In genomic region chr5:130011986-130012385, GRCh38 we compare ENCODE assay signal across 40 cellular contexts.
"Had no signal": no experiment of that assay in that cellular context is flagged by ENCODE, and none has a peak within 500 bp of the region (broad histone marks: within the 10 kb centered on the region; RNA-seq: fewer than 3 reads in every experiment).

No MANE protein-coding gene starts in this region.

- H3K27me3 Mint-ChIP-seq: activated naive CD4-positive, alpha-beta T cell treated with anti-CD3 and anti-CD28 coated beads, Interleukin-2, amount 10 ng/mL, durations not matched to agents 7 days and 5 days; activated naive CD8-positive, alpha-beta T cell; activated naive CD8-positive, alpha-beta T cell treated with anti-CD3 and anti-CD28 coated beads, Interleukin-2, amount 50 U/mL, for 24 hours; activated T-cell treated with anti-CD3 and anti-CD28 coated beads, Interleukin-2, amount 50 U/mL, for 24 hours; central memory CD8-positive, alpha-beta T cell had no signal

- H3K4me1 ChIP-seq: adrenal gland, ascending aorta, body of pancreas, breast epithelium had no signal

- H3K4me3 ChIP-seq: adrenal gland, ascending aorta, body of pancreas, breast epithelium, cardiac muscle cell had no signal

- H3K9me3 Mint-ChIP-seq: activated T-helper 2 cell treated with anti-CD3 and anti-CD28 coated beads, Interferon-gamma antibody, Interleukin-2, Interleukin-4, amounts not matched to agents 10 μg/mL and 5 μg/mL and 100 μg/mL, durations not matched to agents 14 hours and 24 hours and 36 hours had no signal

- ATAC-seq: activated naive CD4-positive, alpha-beta T cell treated with anti-CD3 and anti-CD28 coated beads, Interleukin-2, amount 50 U/mL, for 72 hours; activated naive CD8-positive, alpha-beta T cell treated with anti-CD3 and anti-CD28 coated beads, Interleukin-2, amount 50 U/mL, for 24 hours; activated T-cell treated with anti-CD3 and anti-CD28 coated beads, Interleukin-2, amount 50 U/mL, for 4 hours; activated T-cell treated with anti-CD3 and anti-CD28 coated beads, Interleukin-2, amount 50 U/mL, for 72 hours; activated T-helper 17 cell treated with anti-CD3 and anti-CD28 coated beads, Interleukin-2, amount 50 U/mL, for 72 hours; body of pancreas had no signal

- H3K27me3 ChIP-seq: adrenal gland, ascending aorta, body of pancreas, brain microvascular endothelial cell, breast epithelium, cardiac muscle cell had no signal

- H3K4me3 Mint-ChIP-seq: activated naive CD4-positive, alpha-beta T cell treated with anti-CD3 and anti-CD28 coated beads for 36 hours; activated naive CD4-positive, alpha-beta T cell treated with anti-CD3 and anti-CD28 coated beads, Interleukin-2, amount 10 ng/mL, durations not matched to agents 7 days and 5 days; activated naive CD4-positive, alpha-beta T cell treated with anti-CD3 and anti-CD28 coated beads, Interleukin-2, amount 50 U/mL, for 24 hours; activated naive CD8-positive, alpha-beta T cell; activated naive CD8-positive, alpha-beta T cell treated with anti-CD3 and anti-CD28 coated beads for 36 hours; activated naive CD8-positive, alpha-beta T cell treated with anti-CD3 and anti-CD28 coated beads, Interleukin-2, amount 10 ng/mL, durations not matched to agents 7 days and 5 days; activated naive CD8-positive, alpha-beta T cell treated with anti-CD3 and anti-CD28 coated beads, Interleukin-2, amount 50 U/mL, for 24 hours; activated T-cell treated with anti-CD3 and anti-CD28 coated beads, Interleukin-2, amount 50 U/mL, for 24 hours; activated T-cell treated with anti-CD3 and anti-CD28 coated beads, Interleukin-2, amount 50 U/mL, for 4 hours; activated T-cell treated with anti-CD3 and anti-CD28 coated beads, Interleukin-2, amount 50 U/mL, for 72 hours; activated T-helper 1 cell treated with anti-CD3 and anti-CD28 coated beads, Interleukin-12 subunit alpha, Interleukin-12 subunit beta, Interleukin-2, Interleukin-4 antibody, amounts not matched to agents 30 ng/mL and 10 ng/mL and 1 ng/mL, durations not matched to agents 14 hours and 24 hours and 36 hours; activated T-helper 17 cell treated with anti-CD3 and anti-CD28 coated beads, Interleukin-2, amount 50 U/mL, for 72 hours; brain; central memory CD8-positive, alpha-beta T cell had no signal

- DNase-seq: activated effector memory CD4-positive, alpha-beta T cell treated with anti-CD3 and anti-CD28 coated beads, Interleukin-2, amount 50 U/mL, for 16 hours; activated effector memory CD4-positive, alpha-beta T cell treated with Interleukin-2 at 50 U/mL for 16 hours; activated gamma-delta T cell; activated gamma-delta T cell treated with Interleukin-2 at 50 U/mL for 16 hours; activated naive CD4-positive, alpha-beta T cell; activated naive CD4-positive, alpha-beta T cell treated with anti-CD3 and anti-CD28 coated beads for 36 hours; activated naive CD4-positive, alpha-beta T cell treated with anti-CD3 and anti-CD28 coated beads, Interleukin-2, amount 10 ng/mL, durations not matched to agents 7 days and 5 days; activated naive CD4-positive, alpha-beta T cell treated with anti-CD3 and anti-CD28 coated beads, Interleukin-2, amount 50 U/mL, for 16 hours; activated naive CD4-positive, alpha-beta T cell treated with Interleukin-2 at 50 U/mL for 16 hours; activated naive CD8-positive, alpha-beta T cell treated with anti-CD3 and anti-CD28 coated beads for 36 hours; activated naive CD8-positive, alpha-beta T cell treated with anti-CD3 and anti-CD28 coated beads, Interleukin-2, amount 10 ng/mL, durations not matched to agents 7 days and 5 days; activated naive CD8-positive, alpha-beta T cell treated with anti-CD3 and anti-CD28 coated beads, Interleukin-2, amount 50 U/mL, for 24 hours; activated T-cell treated with anti-CD3 and anti-CD28 coated beads, Interleukin-2, amount 50 U/mL, for 1 hour; activated T-cell treated with anti-CD3 and anti-CD28 coated beads, Interleukin-2, amount 50 U/mL, for 24 hours; activated T-cell treated with anti-CD3 and anti-CD28 coated beads, Interleukin-2, amount 50 U/mL, for 4 hours; activated T-cell treated with anti-CD3 and anti-CD28 coated beads, Interleukin-2, amount 50 U/mL, for 48 hours; activated T-cell treated with anti-CD3 and anti-CD28 coated beads, Interleukin-2, amount 50 U/mL, for 72 hours; adrenal gland; amniotic stem cell; amygdala; anterior cingulate cortex; aorta; body of pancreas; brain microvascular endothelial cell; caudate nucleus; central memory CD4-positive, alpha-beta T cell; cerebellar nuclear complex had no signal

- H3K27ac Mint-ChIP-seq: activated naive CD4-positive, alpha-beta T cell treated with anti-CD3 and anti-CD28 coated beads for 36 hours; activated naive CD4-positive, alpha-beta T cell treated with anti-CD3 and anti-CD28 coated beads, Interleukin-2, amount 10 ng/mL, durations not matched to agents 7 days and 5 days; activated naive CD4-positive, alpha-beta T cell treated with anti-CD3 and anti-CD28 coated beads, Interleukin-2, amount 50 U/mL, for 24 hours; activated naive CD4-positive, alpha-beta T cell treated with anti-CD3 and anti-CD28 coated beads, Interleukin-2, amount 50 U/mL, for 72 hours; activated naive CD8-positive, alpha-beta T cell; activated naive CD8-positive, alpha-beta T cell treated with anti-CD3 and anti-CD28 coated beads for 36 hours; activated naive CD8-positive, alpha-beta T cell treated with anti-CD3 and anti-CD28 coated beads, Interleukin-2, amount 10 ng/mL, durations not matched to agents 7 days and 5 days; activated naive CD8-positive, alpha-beta T cell treated with anti-CD3 and anti-CD28 coated beads, Interleukin-2, amount 50 U/mL, for 24 hours; activated T-cell treated with anti-CD3 and anti-CD28 coated beads, Interleukin-2, amount 50 U/mL, for 24 hours; activated T-cell treated with anti-CD3 and anti-CD28 coated beads, Interleukin-2, amount 50 U/mL, for 72 hours; activated T-helper 1 cell treated with anti-CD3 and anti-CD28 coated beads, Interleukin-12 subunit alpha, Interleukin-12 subunit beta, Interleukin-2, Interleukin-4 antibody, amounts not matched to agents 30 ng/mL and 10 ng/mL and 1 ng/mL, durations not matched to agents 14 hours and 24 hours and 36 hours; activated T-helper 17 cell treated with anti-CD3 and anti-CD28 coated beads, Interleukin-2, amount 50 U/mL, for 72 hours; activated T-helper 2 cell treated with anti-CD3 and anti-CD28 coated beads, Interferon-gamma antibody, Interleukin-2, Interleukin-4, amounts not matched to agents 10 μg/mL and 5 μg/mL and 100 μg/mL, durations not matched to agents 14 hours and 24 hours and 36 hours; brain had no signal

- H3K36me3 ChIP-seq: adrenal gland, ascending aorta, brain microvascular endothelial cell, breast epithelium, cardiac muscle cell had no signal

- H3K27ac ChIP-seq: adrenal gland, ascending aorta, body of pancreas, brain microvascular endothelial cell, breast epithelium, cardiac muscle cell had no signal

- H3K4me1 Mint-ChIP-seq: activated naive CD4-positive, alpha-beta T cell treated with anti-CD3 and anti-CD28 coated beads, Interleukin-2, amount 10 ng/mL, durations not matched to agents 7 days and 5 days; activated naive CD4-positive, alpha-beta T cell treated with anti-CD3 and anti-CD28 coated beads, Interleukin-2, amount 50 U/mL, for 24 hours; activated naive CD8-positive, alpha-beta T cell treated with anti-CD3 and anti-CD28 coated beads for 36 hours; activated naive CD8-positive, alpha-beta T cell treated with anti-CD3 and anti-CD28 coated beads, Interleukin-2, amount 10 ng/mL, durations not matched to agents 7 days and 5 days; activated naive CD8-positive, alpha-beta T cell treated with anti-CD3 and anti-CD28 coated beads, Interleukin-2, amount 50 U/mL, for 24 hours; activated T-helper 17 cell treated with anti-CD3 and anti-CD28 coated beads, Interleukin-2, amount 50 U/mL, for 72 hours; brain; central memory CD8-positive, alpha-beta T cell had no signal

- H3K36me3 Mint-ChIP-seq: activated naive CD4-positive, alpha-beta T cell treated with anti-CD3 and anti-CD28 coated beads, Interleukin-2, amount 10 ng/mL, durations not matched to agents 7 days and 5 days; activated naive CD4-positive, alpha-beta T cell treated with anti-CD3 and anti-CD28 coated beads, Interleukin-2, amount 50 U/mL, for 24 hours; activated naive CD8-positive, alpha-beta T cell; activated naive CD8-positive, alpha-beta T cell treated with anti-CD3 and anti-CD28 coated beads for 36 hours; activated naive CD8-positive, alpha-beta T cell treated with anti-CD3 and anti-CD28 coated beads, Interleukin-2, amount 10 ng/mL, durations not matched to agents 7 days and 5 days had no signal

- FAIRE-seq: astrocyte, bronchial epithelial cell had no signal

- H3K9me3 ChIP-seq: adrenal gland, body of pancreas had no signal
